ENCODE assay signal across 25 cellular contexts in genomic region chr1:68016364-68016763, GRCh38. TPM values are rescaled to one million over a fixed set of nuclear protein-coding genes. Genes with fewer than 3 reads are reported as not detected.
DNase-seq lines count a peak whose midpoint lies in the region; ATAC-seq and TF ChIP-seq lines count a peak whose summit lies in the region.
"Had no signal": no experiment of that assay in that cellular context is flagged by ENCODE, and none has a peak within 500 bp of the region (broad histone marks: within the 10 kb centered on the region; RNA-seq: fewer than 3 reads in every experiment).

No MANE protein-coding gene starts in this region.

- H3K4me1 ChIP-seq in IMR-90 (ENCODE audit: control insufficient read depth, insufficient read depth, low read length) (no peaks in the 10 kb centered on the region; the same call in 1 of the 2 replicates), vagina (no peaks in the 10 kb centered on the region)
- H3K4me1 ChIP-seq: body of pancreas, uterus had no signal

- H3K36me3 Mint-ChIP-seq in activated CD8-positive, alpha-beta T cell treated with anti-CD3 and anti-CD28 coated beads for 36 hours (ENCODE audit: low read depth), result no peaks in the 10 kb centered on the region
- H3K36me3 Mint-ChIP-seq: activated naive CD4-positive, alpha-beta T cell treated with anti-CD3 and anti-CD28 coated beads, Interleukin-2, amount 10 ng/mL, durations not matched to agents 7 days and 5 days; CD8-positive, alpha-beta memory T cell had no signal

- H4K20me1 ChIP-seq in IMR-90 (ENCODE audit: insufficient read depth, low read length) (no peaks in the 10 kb centered on the region), neural cell (ENCODE audit: insufficient read depth) (no peaks in the 10 kb centered on the region)

- TF ChIP-seq EP300 in neural cell (conservative IDR thresholded peaks at IDR 0.05; ENCODE audit: poor library complexity, severe bottlenecking), result no peak

- H3K27ac Mint-ChIP-seq in activated CD8-positive, alpha-beta T cell treated with anti-CD3 and anti-CD28 coated beads for 36 hours, result no peak overlapping the region
- H3K27ac Mint-ChIP-seq: activated naive CD4-positive, alpha-beta T cell treated with anti-CD3 and anti-CD28 coated beads, Interleukin-2, amount 10 ng/mL, durations not matched to agents 7 days and 5 days; CD8-positive, alpha-beta memory T cell had no signal

- TF ChIP-seq POLR2A in IMR-90 (IDR thresholded peaks at IDR 0.05; ENCODE audit: low read depth, low read length) (no peak), vagina (IDR thresholded peaks at IDR 0.05) (no peak)

- no peaks in the 10 kb centered on the region for H3K9me2 ChIP-seq in neural cell (ENCODE audit: insufficient read depth, low read length)

- H3K4me3 ChIP-seq in AG10803 (ENCODE audit: low read length) (no peak overlapping the region), IMR-90 (ENCODE audit: insufficient read depth, low read depth, low read length) (no peak overlapping the region), neural cell (ENCODE audit: low read length) (no peak overlapping the region), vagina (no peak overlapping the region)
- H3K4me3 ChIP-seq: body of pancreas, hepatocyte, mucosa of descending colon, uterus had no signal

- H3K56ac ChIP-seq in IMR-90 (ENCODE audit: extremely low read depth, insufficient read depth, low read length), result no peak overlapping the region

- H3K9ac ChIP-seq in IMR-90 (ENCODE audit: low read depth, low read length) (no peak overlapping the region), neural cell (ENCODE audit: low read length) (no peak overlapping the region)

- no peak overlapping the region for H2BK120ac ChIP-seq in IMR-90 (ENCODE audit: low read depth, low read length)

- no peaks in the 10 kb centered on the region for H3K4me1 Mint-ChIP-seq in activated CD8-positive, alpha-beta T cell treated with anti-CD3 and anti-CD28 coated beads for 36 hours (ENCODE audit: low read depth)
- H3K4me1 Mint-ChIP-seq: activated naive CD4-positive, alpha-beta T cell treated with anti-CD3 and anti-CD28 coated beads, Interleukin-2, amount 10 ng/mL, durations not matched to agents 7 days and 5 days; CD8-positive, alpha-beta memory T cell had no signal

- intact Hi-C loops in IMR-90 (cut with micrococcal nuclease), result no loop called here
- intact Hi-C loops in vagina (cut with DNase I), result no loop called here
- intact Hi-C loops in activated CD8-positive, alpha-beta T cell treated with anti-CD3 and anti-CD28 coated beads for 36 hours (cut with micrococcal nuclease), result loop anchor here (10.0 kb wide), 1 partner anchor 162 kb away; no protein-coding TSS in a partner anchor

- no TSS peak for BruUV-seq in IMR-90 (replicated peaks; lab: Mats Ljungman, UMichigan)

- H3K27ac ChIP-seq in IMR-90 (ENCODE audit: insufficient read depth, low read length) (no peak overlapping the region), neural cell (ENCODE audit: low read length) (peak overlapping the region; percentile 55), vagina (no peak overlapping the region)
- H3K27ac ChIP-seq: body of pancreas, hepatocyte, RWPE1, uterus had no signal

- H3K27me3 ChIP-seq in IMR-90 (ENCODE audit: control insufficient read depth, insufficient read depth, low read length) (no peaks in the 10 kb centered on the region), neural cell (ENCODE audit: insufficient read depth, low read depth, low read length) (no peaks in the 10 kb centered on the region), vagina (no peaks in the 10 kb centered on the region)
- H3K27me3 ChIP-seq: body of pancreas, hepatocyte, uterus had no signal

- H3K27me3 Mint-ChIP-seq in activated CD8-positive, alpha-beta T cell treated with anti-CD3 and anti-CD28 coated beads for 36 hours, result peaks cover 7% of the 10 kb centered on the region
- H3K27me3 Mint-ChIP-seq: activated naive CD4-positive, alpha-beta T cell treated with anti-CD3 and anti-CD28 coated beads, Interleukin-2, amount 10 ng/mL, durations not matched to agents 7 days and 5 days; CD8-positive, alpha-beta memory T cell had no signal

- 60% methylated on average over 1 of the region's 3 CpGs; no CpG with 5 or more reads in 1 of the 2 experiments for WGBS in IMR-90 (ENCODE audit: extremely low coverage in 2 of 2, insufficient read length in 1 of 2), 2 experiments

- H3F3A ChIP-seq in neural cell (ENCODE audit: insufficient read depth, low read length, poor library complexity, severe bottlenecking), result no peaks in the 10 kb centered on the region

- H3K79me2 ChIP-seq in neural cell (replicated peaks; ENCODE audit: insufficient read depth, low read length), result no peaks in the 10 kb centered on the region
- H3K79me2 ChIP-seq: hepatocyte had no signal

- H2BK15ac ChIP-seq in IMR-90 (ENCODE audit: low read depth, low read length), result no peak overlapping the region

- no peak overlapping the region for H3K23ac ChIP-seq in IMR-90 (ENCODE audit: low read depth, low read length)

- POLR2A ChIA-PET in IMR-90 (lab: Charles Lee; ENCODE audit: unreplicated experiment), result no interaction called here
- POLR2A ChIA-PET in activated CD8-positive, alpha-beta T cell treated with anti-CD3 and anti-CD28 coated beads for 36 hours (lab: Charles Lee), result no interaction called here

- H3K36me3 ChIP-seq in IMR-90 (ENCODE audit: control insufficient read depth, insufficient read depth, low read length) (no peaks in the 10 kb centered on the region), neural cell (ENCODE audit: insufficient read depth, low read length) (no peaks in the 10 kb centered on the region), vagina (no peaks in the 10 kb centered on the region)
- H3K36me3 ChIP-seq: uterus had no signal

- no peak overlapping the region for H3K4ac ChIP-seq in IMR-90 (ENCODE audit: low read depth, low read length)

- no peaks in the 10 kb centered on the region for H3K9me3 Mint-ChIP-seq in activated CD8-positive, alpha-beta T cell treated with anti-CD3 and anti-CD28 coated beads for 36 hours
- H3K9me3 Mint-ChIP-seq: activated naive CD4-positive, alpha-beta T cell treated with anti-CD3 and anti-CD28 coated beads, Interleukin-2, amount 10 ng/mL, durations not matched to agents 7 days and 5 days; activated T-cell treated with anti-CD3 and anti-CD28 coated beads, Interleukin-2, amount 50 U/mL, for 4 hours had no signal

- no peak overlapping the region for H3K14ac ChIP-seq in IMR-90 (replicated peaks; ENCODE audit: low read depth, low read length)

- CTCF ChIA-PET in IMR-90 (lab: Yijun Ruan, JAX), result no interaction called here
- CTCF ChIA-PET in activated CD8-positive, alpha-beta T cell treated with anti-CD3 and anti-CD28 coated beads for 36 hours (lab: Charles Lee), result no interaction called here

- H3K9me1 ChIP-seq in IMR-90 (ENCODE audit: insufficient read depth, low read length), result no peaks in the 10 kb centered on the region

- H3K79me1 ChIP-seq in IMR-90 (ENCODE audit: low read depth in 1 of 2, low read length in 2 of 2), result no peaks in the 10 kb centered on the region

- H2AK9ac ChIP-seq in IMR-90 (replicated peaks; ENCODE audit: low read depth, low read length, poor library complexity), result no peak overlapping the region

- TF ChIP-seq CTCF in AG10803 (conservative IDR thresholded peaks at IDR 0.05; ENCODE audit: low read length), result no peak
- no peak for TF ChIP-seq CTCF in IMR-90 (conservative IDR thresholded peaks at IDR 0.05; ENCODE audit: low read depth, low read length)
- TF ChIP-seq CTCF in neural cell (IDR thresholded peaks at IDR 0.05; ENCODE audit: poor library complexity, severe bottlenecking), result no peak
- no peak for TF ChIP-seq CTCF in GM10266 (IDR thresholded peaks at IDR 0.05; ENCODE audit: control insufficient read depth, insufficient read depth, low read depth, missing control alignments)
- TF ChIP-seq CTCF in vagina (IDR thresholded peaks at IDR 0.05), result no peak
- TF ChIP-seq CTCF in activated CD8-positive, alpha-beta T cell treated with anti-CD3 and anti-CD28 coated beads for 36 hours (IDR thresholded peaks at IDR 0.05), result no peak

- ATAC-seq in IMR-90 (ENCODE audit: low read depth), result no peak; the same call in 1 of the 2 replicates
- ATAC-seq in activated CD8-positive, alpha-beta T cell treated with anti-CD3 and anti-CD28 coated beads for 36 hours, result no peak
- ATAC-seq: activated CD4-positive, CD25-positive, alpha-beta regulatory T cell treated with anti-CD3 and anti-CD28 coated beads, Interleukin-2, amount 50 U/mL, for 24 hours; activated T-cell treated with anti-CD3 and anti-CD28 coated beads, Interleukin-2, amount 50 U/mL, for 4 hours; body of pancreas; left ventricle myocardium superior; mucosa of descending colon had no signal

- H4K8ac ChIP-seq in IMR-90 (ENCODE audit: low read depth in 2 of 2, low read length in 2 of 2), result no peak overlapping the region

- DNase-seq in AG10803 (ENCODE audit: low read depth) (peak; percentile 85), IMR-90 (peak; percentile 34), dedifferentiated amniotic fluid mesenchymal stem cell (ENCODE audit: extremely low spot score) (peak; percentile 88), GM10266 (ENCODE audit: extremely low spot score) (no peak), vagina (ENCODE audit: extremely low spot score in 2 of 2) (no peak), NCI-H1417 treated with DMSO at 0.1 percent for 48 hours (lab: John Stamatoyannopoulos, UW) (no peak)
- DNase-seq in activated CD8-positive, alpha-beta T cell treated with anti-CD3 and anti-CD28 coated beads for 36 hours, result no peak
- DNase-seq: ACHN; activated naive CD4-positive, alpha-beta T cell treated with anti-CD3 and anti-CD28 coated beads, Interleukin-2, amount 10 ng/mL, durations not matched to agents 7 days and 5 days; activated T-cell treated with anti-CD3 and anti-CD28 coated beads, Interleukin-2, amount 50 U/mL, for 4 hours; body of pancreas; CD8-positive, alpha-beta memory T cell; foreskin melanocyte; H7; left ventricle myocardium superior; mucosa of descending colon; NCI-H1092 treated with DMSO at 0.1 percent for 48 hours; NCI-H524; nucleus accumbens; T1000; uterus had no signal

- H2AFZ ChIP-seq in IMR-90 (replicated peaks; ENCODE audit: low read length, poor library complexity) (no peak overlapping the region), neural cell (ENCODE audit: low read depth, low read length) (no peak overlapping the region)
- H2AFZ ChIP-seq: hepatocyte had no signal

- no peak overlapping the region for H4K5ac ChIP-seq in IMR-90 (ENCODE audit: low read depth, low read length)

- no peak overlapping the region for H3K4me2 ChIP-seq in IMR-90 (ENCODE audit: low read depth, low read length)
- H3K4me2 ChIP-seq in neural cell (ENCODE audit: low read length), result no peak overlapping the region
- H3K4me2 ChIP-seq: hepatocyte had no signal

- H3K9me3 ChIP-seq in IMR-90 (ENCODE audit: control insufficient read depth, insufficient read depth, low read length) (no peaks in the 10 kb centered on the region), neural cell (ENCODE audit: low read length) (no peaks in the 10 kb centered on the region), vagina (no peaks in the 10 kb centered on the region)
- H3K9me3 ChIP-seq: body of pancreas, mucosa of descending colon, uterus had no signal

- in situ Hi-C loops in IMR-90 (cut with MboI; ENCODE audit: low sequenced_read_pairs), result no loop called here

- H3K18ac ChIP-seq in IMR-90 (ENCODE audit: low read depth, low read length), result no peak overlapping the region

- H4K91ac ChIP-seq in IMR-90 (ENCODE audit: insufficient read depth, low read depth, low read length), result no peak overlapping the region

- H2BK5ac ChIP-seq in IMR-90 (ENCODE audit: low read depth, low read length, poor library complexity, severe bottlenecking), result no peak overlapping the region

- no peak overlapping the region for H2BK20ac ChIP-seq in IMR-90 (ENCODE audit: low read depth, low read length)

- dilution Hi-C loops in IMR-90 (cut with HindIII; ENCODE audit: low sequenced_read_pairs, unreplicated experiment), result no loop called here

- no peak overlapping the region for H2AK5ac ChIP-seq in IMR-90 (ENCODE audit: low read depth, low read length)

- H3K4me3 Mint-ChIP-seq in activated CD8-positive, alpha-beta T cell treated with anti-CD3 and anti-CD28 coated beads for 36 hours, result no peak overlapping the region
- H3K4me3 Mint-ChIP-seq: activated naive CD4-positive, alpha-beta T cell treated with anti-CD3 and anti-CD28 coated beads, Interleukin-2, amount 10 ng/mL, durations not matched to agents 7 days and 5 days; activated T-cell treated with anti-CD3 and anti-CD28 coated beads, Interleukin-2, amount 50 U/mL, for 4 hours; CD8-positive, alpha-beta memory T cell had no signal

- TF ChIP-seq RAD21 in IMR-90 (IDR thresholded peaks at IDR 0.05; ENCODE audit: low read length) (no peak), neural cell (conservative IDR thresholded peaks at IDR 0.05) (no peak)

RNA-seq across cellular contexts. Expression of gene DIRAS3, which starts 34.1 kb away (rescaled TPM):
- total RNA-seq in IMR-90 (2012; rRNA removed) (8.3 and 8.6 TPM in 2 replicates), vagina (2.0 TPM)
- polyA plus RNA-seq in IMR-90 (2012; rRNA removed) (14.5 and 14.6 TPM in 2 replicates), neural cell (8.0 and 8.9 TPM in 2 replicates)
- polyA plus RNA-seq in IMR-90 (2012; cell fraction: cytosol; rRNA removed), result 11.7 and 13.0 TPM in 2 replicates
- 5.9 and 6.8 TPM in 2 replicates for polyA plus RNA-seq in IMR-90 (2012; cell fraction: nucleus; rRNA removed; ENCODE audit: low replicate concordance)
- 5.4 and 5.8 TPM in 2 replicates for polyA minus RNA-seq in neural cell
- total RNA-seq in activated CD8-positive, alpha-beta T cell treated with anti-CD3 and anti-CD28 coated beads for 36 hours, result under 1 TPM; 0.18 to 0.20 TPM
- total RNA-seq: activated T-cell treated with anti-CD3 and anti-CD28 coated beads, Interleukin-2, amount 50 U/mL, for 4 hours had no signal
- polyA plus RNA-seq: CD8-positive, alpha-beta memory T cell had no signal

Comparison
In these comparisons a context has a peak if more than half of its experiments do, and no peak if none do; other contexts are left out.
1. DNase-seq: peak in AG10803 (single experiment), IMR-90 (single experiment) and dedifferentiated amniotic fluid mesenchymal stem cell (single experiment); none in GM10266 (single experiment), vagina (0 of 2), activated CD8-positive, alpha-beta T cell treated with anti-CD3 and anti-CD28 coated beads for 36 hours (single experiment) and NCI-H1417 treated with DMSO at 0.1 percent for 48 hours (single experiment).